Comparison of ENCODE assay signal across 26 cellular contexts in genomic region chr9:91567642-91568274, GRCh38.
"Had no signal": no experiment of that assay in that cellular context is flagged by ENCODE, and none has a peak within 500 bp of the region (broad histone marks: within the 10 kb centered on the region; RNA-seq: fewer than 3 reads in every experiment).

No MANE protein-coding gene starts in this region.

- H3K36me3 Mint-ChIP-seq: activated naive CD4-positive, alpha-beta T cell treated with anti-CD3 and anti-CD28 coated beads, Interleukin-2, amount 10 ng/mL, durations not matched to agents 7 days and 5 days; activated naive CD8-positive, alpha-beta T cell treated with anti-CD3 and anti-CD28 coated beads, Interleukin-2, amount 10 ng/mL, durations not matched to agents 7 days and 5 days; brain; naive thymus-derived CD4-positive, alpha-beta T cell; neural progenitor cell had no signal

- H3K27ac Mint-ChIP-seq: activated naive CD4-positive, alpha-beta T cell treated with anti-CD3 and anti-CD28 coated beads, Interleukin-2, amount 10 ng/mL, durations not matched to agents 7 days and 5 days; activated naive CD8-positive, alpha-beta T cell treated with anti-CD3 and anti-CD28 coated beads, Interleukin-2, amount 10 ng/mL, durations not matched to agents 7 days and 5 days; activated T-cell treated with anti-CD3 and anti-CD28 coated beads, Interleukin-2, amount 50 U/mL, for 24 hours; brain; neural progenitor cell; T-helper 1 cell treated with Interleukin-12 subunit alpha and Interleukin-12 subunit beta and Interleukin-4 antibody, amounts not matched to agents 30 μg/mL and 1 μg/mL, for 36 hours had no signal

- H3K4me3 Mint-ChIP-seq: activated naive CD4-positive, alpha-beta T cell treated with anti-CD3 and anti-CD28 coated beads, Interleukin-2, amount 10 ng/mL, durations not matched to agents 7 days and 5 days; activated naive CD8-positive, alpha-beta T cell treated with anti-CD3 and anti-CD28 coated beads, Interleukin-2, amount 10 ng/mL, durations not matched to agents 7 days and 5 days; activated T-cell treated with anti-CD3 and anti-CD28 coated beads, Interleukin-2, amount 50 U/mL, for 24 hours; brain; naive thymus-derived CD4-positive, alpha-beta T cell; neural progenitor cell; T-helper 1 cell treated with Interleukin-12 subunit alpha and Interleukin-12 subunit beta and Interleukin-4 antibody, amounts not matched to agents 30 μg/mL and 1 μg/mL, for 36 hours had no signal

- H3K4me1 ChIP-seq: ascending aorta, left lung, spleen, tibial nerve had no signal

- DNase-seq: activated CD4-positive, alpha-beta T cell treated with anti-CD3 and anti-CD28 coated beads for 48 hours; activated CD4-positive, alpha-beta T cell treated with anti-CD3 and anti-CD28 coated beads, Interleukin-2, amount 50 U/mL, for 48 hours; activated CD8-positive, alpha-beta memory T cell treated with anti-CD3 and anti-CD28 coated beads, Interleukin-2, amount 50 U/mL, for 4 hours; activated gamma-delta T cell; activated naive CD4-positive, alpha-beta T cell treated with anti-CD3 and anti-CD28 coated beads, Interleukin-2, amount 10 ng/mL, durations not matched to agents 7 days and 5 days; activated naive CD8-positive, alpha-beta T cell treated with anti-CD3 and anti-CD28 coated beads, Interleukin-2, amount 10 ng/mL, durations not matched to agents 7 days and 5 days; activated T-cell treated with anti-CD3 and anti-CD28 coated beads, Interleukin-2, amount 50 U/mL, for 24 hours; dorsolateral prefrontal cortex; effector memory CD4-positive, alpha-beta T cell; hypothalamus; left lung; midbrain; naive thymus-derived CD4-positive, alpha-beta T cell; right cardiac atrium; spleen; stimulated activated naive CD4-positive, alpha-beta T cell; T1000; WERI-Rb-1 had no signal

- H3K27me3 ChIP-seq: ascending aorta, cardiac muscle cell, left lung, neural progenitor cell, tibial nerve had no signal

- H3K4me1 Mint-ChIP-seq: activated naive CD4-positive, alpha-beta T cell treated with anti-CD3 and anti-CD28 coated beads, Interleukin-2, amount 10 ng/mL, durations not matched to agents 7 days and 5 days; activated naive CD8-positive, alpha-beta T cell treated with anti-CD3 and anti-CD28 coated beads, Interleukin-2, amount 10 ng/mL, durations not matched to agents 7 days and 5 days; naive thymus-derived CD4-positive, alpha-beta T cell had no signal

- H3K27ac ChIP-seq: ascending aorta, cardiac muscle cell, coronary artery, dorsolateral prefrontal cortex, left lung, neural progenitor cell, spleen, tibial nerve, WERI-Rb-1 had no signal

- H3K4me3 ChIP-seq: ascending aorta, cardiac muscle cell, coronary artery, dorsolateral prefrontal cortex, left lung, neural progenitor cell, spleen, tibial nerve had no signal

- H3K9me3 ChIP-seq: ascending aorta, left lung had no signal

- H3K9me3 Mint-ChIP-seq: activated naive CD4-positive, alpha-beta T cell treated with anti-CD3 and anti-CD28 coated beads, Interleukin-2, amount 10 ng/mL, durations not matched to agents 7 days and 5 days; activated naive CD8-positive, alpha-beta T cell treated with anti-CD3 and anti-CD28 coated beads, Interleukin-2, amount 10 ng/mL, durations not matched to agents 7 days and 5 days; activated T-cell treated with anti-CD3 and anti-CD28 coated beads, Interleukin-2, amount 50 U/mL, for 24 hours; naive thymus-derived CD4-positive, alpha-beta T cell; T-helper 1 cell treated with Interleukin-12 subunit alpha and Interleukin-12 subunit beta and Interleukin-4 antibody, amounts not matched to agents 30 μg/mL and 1 μg/mL, for 36 hours had no signal

- H3K36me3 ChIP-seq: ascending aorta, cardiac muscle cell, left lung, neural progenitor cell, spleen, tibial nerve, WERI-Rb-1 had no signal

- ATAC-seq: activated CD4-positive, CD25-positive, alpha-beta regulatory T cell treated with anti-CD3 and anti-CD28 coated beads, Interleukin-2, amount 50 U/mL, for 24 hours; left lung; naive thymus-derived CD4-positive, alpha-beta T cell had no signal
